In genomic region chr7:43766564-43766963, GRCh38 we compare ENCODE assay signal across 1 cellular context.
TF ChIP-seq lines count a peak whose summit lies in the region.

No MANE protein-coding gene starts in this region.

TF ChIP-seq in HepG2, 621 proteins besides CTCF, POLR2A, EP300 and RAD21:
- peak; percentile 64; the same call in 1 of the 2 replicates for TF ChIP-seq ZNF770 (CRISPR knock-in tag; IDR thresholded peaks at IDR 0.05)
- peak; percentile 49 for TF ChIP-seq ZBTB38 (CRISPR knock-in tag; IDR thresholded peaks at IDR 0.05)
- TF ChIP-seq, protein P1, sequence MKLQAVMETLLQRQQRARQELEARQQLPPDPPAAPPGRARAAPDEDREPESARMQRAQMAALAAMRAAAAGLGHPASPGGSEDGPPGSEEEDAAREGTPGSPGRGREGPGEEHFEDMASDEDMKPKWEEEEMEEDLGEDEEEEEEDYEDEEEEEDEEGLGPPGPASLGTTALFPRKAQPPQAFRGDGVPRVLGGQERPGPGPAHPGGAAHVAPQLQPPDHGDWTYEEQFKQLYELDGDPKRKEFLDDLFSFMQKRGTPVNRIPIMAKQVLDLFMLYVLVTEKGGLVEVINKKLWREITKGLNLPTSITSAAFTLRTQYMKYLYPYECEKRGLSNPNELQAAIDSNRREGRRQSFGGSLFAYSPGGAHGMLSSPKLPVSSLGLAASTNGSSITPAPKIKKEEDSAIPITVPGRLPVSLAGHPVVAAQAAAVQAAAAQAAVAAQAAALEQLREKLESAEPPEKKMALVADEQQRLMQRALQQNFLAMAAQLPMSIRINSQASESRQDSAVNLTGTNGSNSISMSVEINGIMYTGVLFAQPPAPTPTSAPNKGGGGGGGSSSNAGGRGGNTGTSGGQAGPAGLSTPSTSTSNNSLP (IDR thresholded peaks at IDR 0.05; ENCODE audit: low read depth, low read length) = no peak
TF ChIP-seq in HepG2: peak in this region for 2.
